1 cellular context compared by ENCODE assay signal in genomic region chr10:109428775-109429480, GRCh38.
TF ChIP-seq lines count a peak whose summit lies in the region.

No MANE protein-coding gene starts in this region.

TF ChIP-seq in HepG2, 621 proteins besides CTCF, POLR2A, EP300 and RAD21:
- TF ChIP-seq CHCHD3 (CRISPR knock-in tag; IDR thresholded peaks at IDR 0.05): no peak
- TF ChIP-seq, protein P1, sequence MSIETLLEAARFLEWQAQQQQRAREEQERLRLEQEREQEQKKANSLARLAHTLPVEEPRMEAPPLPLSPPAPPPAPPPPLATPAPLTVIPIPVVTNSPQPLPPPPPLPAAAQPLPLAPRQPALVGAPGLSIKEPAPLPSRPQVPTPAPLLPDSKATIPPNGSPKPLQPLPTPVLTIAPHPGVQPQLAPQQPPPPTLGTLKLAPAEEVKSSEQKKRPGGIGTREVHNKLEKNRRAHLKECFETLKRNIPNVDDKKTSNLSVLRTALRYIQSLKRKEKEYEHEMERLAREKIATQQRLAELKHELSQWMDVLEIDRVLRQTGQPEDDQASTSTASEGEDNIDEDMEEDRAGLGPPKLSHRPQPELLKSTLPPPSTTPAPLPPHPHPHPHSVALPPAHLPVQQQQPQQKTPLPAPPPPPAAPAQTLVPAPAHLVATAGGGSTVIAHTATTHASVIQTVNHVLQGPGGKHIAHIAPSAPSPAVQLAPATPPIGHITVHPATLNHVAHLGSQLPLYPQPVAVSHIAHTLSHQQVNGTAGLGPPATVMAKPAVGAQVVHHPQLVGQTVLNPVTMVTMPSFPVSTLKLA (IDR thresholded peaks at IDR 0.05): peak; percentile 91
